In genomic region chr5:50744761-50745160, GRCh38 we compare ENCODE assay signal across 9 cellular contexts.
DNase-seq lines count a peak whose midpoint lies in the region; ATAC-seq and TF ChIP-seq lines count a peak whose summit lies in the region.
"Had no signal": no experiment of that assay in that cellular context is flagged by ENCODE, and none has a peak within 500 bp of the region (broad histone marks: within the 10 kb centered on the region; RNA-seq: fewer than 3 reads in every experiment).

No MANE protein-coding gene starts in this region.

- H3K27ac Mint-ChIP-seq in T-helper 1 cell treated with Interleukin-12 subunit alpha and Interleukin-12 subunit beta and Interleukin-4 antibody, amounts not matched to agents 30 μg/mL and 1 μg/mL, for 36 hours = peak overlapping the region; percentile 68
- no peak overlapping the region for H3K27ac Mint-ChIP-seq in Caco-2 (ENCODE audit: unreplicated experiment)

- H3K36me3 ChIP-seq in ACC112 (ENCODE audit: insufficient read depth, low read length) (no peaks in the 10 kb centered on the region), thyroid gland (no peaks in the 10 kb centered on the region), Caco-2 (ENCODE audit: control insufficient read depth, insufficient read depth, low read length) (no peaks in the 10 kb centered on the region)

- POLR2A ChIA-PET in Caco-2 (lab: Charles Lee) = no interaction called here

- H3K4me3 ChIP-seq in ACC112 (ENCODE audit: low read depth, low read length) = peak overlapping the region; percentile 77
- H3K4me3 ChIP-seq in thyroid gland (replicated peaks in 1 of 3) = peak overlapping the region in 2 of 3 donors; percentile 1 to 8
- no peak overlapping the region for H3K4me3 ChIP-seq in Caco-2 (ENCODE audit: low read depth, low read length)

- no TSS peak for BruUV-seq in Caco-2 (replicated peaks; lab: Mats Ljungman, UMichigan)

- peak overlapping the region; percentile 59 for H3K27ac ChIP-seq in ACC112 (ENCODE audit: low read depth, low read length)
- peak overlapping the region; percentile 13 to 70 (median 69) for H3K27ac ChIP-seq in thyroid gland

- no peaks in the 10 kb centered on the region for H3K27me3 ChIP-seq in ACC112 (ENCODE audit: insufficient read depth, low read length)
- no peaks in the 10 kb centered on the region for H3K27me3 ChIP-seq in thyroid gland
- H3K27me3 ChIP-seq in Caco-2 (replicated peaks; ENCODE audit: control insufficient read depth, insufficient read depth, low read length) = no peaks in the 10 kb centered on the region

- H3K4me1 Mint-ChIP-seq in T-helper 1 cell treated with Interleukin-12 subunit alpha and Interleukin-12 subunit beta and Interleukin-4 antibody, amounts not matched to agents 30 μg/mL and 1 μg/mL, for 36 hours (ENCODE audit: low read depth) = peaks cover 53% of the 10 kb centered on the region
- H3K4me1 Mint-ChIP-seq in Caco-2 (ENCODE audit: low read depth, unreplicated experiment) = no peaks in the 10 kb centered on the region

- peaks cover 16% of the 10 kb centered on the region for H3K79me2 ChIP-seq in ACC112 (ENCODE audit: control insufficient read depth, insufficient read depth, low read length, unreplicated experiment)

- peak overlapping the region; percentile 76 for H3K4me3 Mint-ChIP-seq in T-helper 1 cell treated with Interleukin-12 subunit alpha and Interleukin-12 subunit beta and Interleukin-4 antibody, amounts not matched to agents 30 μg/mL and 1 μg/mL, for 36 hours
- H3K4me3 Mint-ChIP-seq in Caco-2 (ENCODE audit: unreplicated experiment) = no peak overlapping the region

- CTCF ChIA-PET in Caco-2 (lab: Charles Lee) = no interaction called here

- H3K9me3 ChIP-seq in thyroid gland (no peaks in the 10 kb centered on the region), Caco-2 (no peaks in the 10 kb centered on the region)

- H2AFZ ChIP-seq in ACC112 (ENCODE audit: low read length, unreplicated experiment) = peak overlapping the region; percentile 65

- H3K36me3 Mint-ChIP-seq in T-helper 1 cell treated with Interleukin-12 subunit alpha and Interleukin-12 subunit beta and Interleukin-4 antibody, amounts not matched to agents 30 μg/mL and 1 μg/mL, for 36 hours (ENCODE audit: low read depth) = peaks cover 22% of the 10 kb centered on the region
- no peaks in the 10 kb centered on the region for H3K36me3 Mint-ChIP-seq in Caco-2 (ENCODE audit: insufficient read depth, unreplicated experiment)

- H3K4me1 ChIP-seq in ACC112 (ENCODE audit: control insufficient read depth, insufficient read depth, low read length, unreplicated experiment) (peaks cover 19% of the 10 kb centered on the region), thyroid gland (peaks cover 24% of the 10 kb centered on the region in 2 donors), Caco-2 (no peaks in the 10 kb centered on the region)

- TF ChIP-seq CTCF in thyroid gland (IDR thresholded peaks at IDR 0.05) (no peak), Caco-2 (IDR thresholded peaks at IDR 0.05; ENCODE audit: insufficient read depth in 1 of 2, low read depth in 1 of 2, low read length in 1 of 2, severe bottlenecking in 1 of 2, unreplicated experiment in 1 of 2) (no peak)

- peak; percentile 27 for DNase-seq in hepatic stellate cell (ENCODE audit: low spot score)
- no peak for DNase-seq in thyroid gland
- no peak for DNase-seq in COLO829 (ENCODE audit: low spot score)
- no peak for DNase-seq in Caco-2

- 15 to 22% methylated on average over 2 of the region's 2 CpGs for WGBS in thyroid gland, 2 donors

- intact Hi-C loops in thyroid gland (cut with DNase I) = no loop called here
- intact Hi-C loops in Caco-2 (cut with micrococcal nuclease; ENCODE audit: unreplicated experiment) = no loop called here

- H3K9me3 Mint-ChIP-seq in T-helper 1 cell treated with Interleukin-12 subunit alpha and Interleukin-12 subunit beta and Interleukin-4 antibody, amounts not matched to agents 30 μg/mL and 1 μg/mL, for 36 hours = no peaks in the 10 kb centered on the region
- no peaks in the 10 kb centered on the region for H3K9me3 Mint-ChIP-seq in Caco-2 (ENCODE audit: unreplicated experiment)

- no peak for TF ChIP-seq POLR2A in thyroid gland (IDR thresholded peaks at IDR 0.05)

- ATAC-seq in GM18508 (IDR thresholded peaks at IDR 0.05; ENCODE audit: insufficient read depth, unreplicated experiment) = peak; percentile 49
- ATAC-seq in HG03039 (IDR thresholded peaks at IDR 0.05; ENCODE audit: unreplicated experiment) = peak; percentile 65
- ATAC-seq: HCT116 had no signal

- no peaks in the 10 kb centered on the region for H3K27me3 Mint-ChIP-seq in T-helper 1 cell treated with Interleukin-12 subunit alpha and Interleukin-12 subunit beta and Interleukin-4 antibody, amounts not matched to agents 30 μg/mL and 1 μg/mL, for 36 hours (ENCODE audit: low read depth)
- H3K27me3 Mint-ChIP-seq in Caco-2 (ENCODE audit: insufficient read depth, unreplicated experiment) = no peaks in the 10 kb centered on the region
